In genomic region chr22:21691773-21692172, GRCh38 we compare ENCODE assay signal across 17 cellular contexts. TPM values are rescaled to one million over a fixed set of nuclear protein-coding genes. Genes with fewer than 3 reads are reported as not detected.
A peak's percentile ranks its signal among the peaks of the same experiment; 100 is the strongest.
DNase-seq lines count a peak whose midpoint lies in the region; ATAC-seq and TF ChIP-seq lines count a peak whose summit lies in the region.
"Had no signal": no experiment of that assay in that cellular context is flagged by ENCODE, and none has a peak within 500 bp of the region (broad histone marks: within the 10 kb centered on the region; RNA-seq: fewer than 3 reads in every experiment).

No MANE protein-coding gene starts in this region.

- no peak overlapping the region for H3K4me3 Mint-ChIP-seq in activated T-cell treated with anti-CD3 and anti-CD28 coated beads, Interleukin-2, amount 50 U/mL, for 24 hours
- H3K4me3 Mint-ChIP-seq in activated T-cell treated with anti-CD3 and anti-CD28 coated beads, Interleukin-2, amount 50 U/mL, for 72 hours, result no peak overlapping the region
- H3K4me3 Mint-ChIP-seq in activated CD8-positive, alpha-beta T cell treated with anti-CD3 and anti-CD28 coated beads for 36 hours, result no peak overlapping the region
- no peak overlapping the region for H3K4me3 Mint-ChIP-seq in endodermal cell
- H3K4me3 Mint-ChIP-seq: CD4-positive, CD25-positive, alpha-beta regulatory T cell had no signal

- no peak overlapping the region for H3K4me2 ChIP-seq in osteoblast (ENCODE audit: insufficient read depth, low read length)

- H3K4me1 Mint-ChIP-seq in activated T-cell treated with anti-CD3 and anti-CD28 coated beads, Interleukin-2, amount 50 U/mL, for 24 hours (ENCODE audit: low read depth), result peaks cover 26% of the 10 kb centered on the region
- peaks cover 22% of the 10 kb centered on the region for H3K4me1 Mint-ChIP-seq in activated T-cell treated with anti-CD3 and anti-CD28 coated beads, Interleukin-2, amount 50 U/mL, for 72 hours (ENCODE audit: low read depth)
- H3K4me1 Mint-ChIP-seq in activated CD8-positive, alpha-beta T cell treated with anti-CD3 and anti-CD28 coated beads for 36 hours (ENCODE audit: low read depth), result peaks cover 24% of the 10 kb centered on the region
- H3K4me1 Mint-ChIP-seq in endodermal cell, result no peaks in the 10 kb centered on the region

- H3K27ac Mint-ChIP-seq in activated T-cell treated with anti-CD3 and anti-CD28 coated beads, Interleukin-2, amount 50 U/mL, for 24 hours, result peak overlapping the region; percentile 66
- H3K27ac Mint-ChIP-seq in activated T-cell treated with anti-CD3 and anti-CD28 coated beads, Interleukin-2, amount 50 U/mL, for 72 hours, result no peak overlapping the region
- H3K27ac Mint-ChIP-seq in activated CD8-positive, alpha-beta T cell treated with anti-CD3 and anti-CD28 coated beads for 36 hours, result peak overlapping the region; percentile 64
- no peak overlapping the region for H3K27ac Mint-ChIP-seq in endodermal cell

- peaks cover 88% of the 10 kb centered on the region for H3K36me3 Mint-ChIP-seq in activated T-cell treated with anti-CD3 and anti-CD28 coated beads, Interleukin-2, amount 50 U/mL, for 24 hours (ENCODE audit: low read depth)
- peaks cover 0 to 8% of the 10 kb centered on the region in 2 donors for H3K36me3 Mint-ChIP-seq in activated T-cell treated with anti-CD3 and anti-CD28 coated beads, Interleukin-2, amount 50 U/mL, for 72 hours (ENCODE audit: insufficient read depth in 2 of 2)
- H3K36me3 Mint-ChIP-seq in activated CD8-positive, alpha-beta T cell treated with anti-CD3 and anti-CD28 coated beads for 36 hours (ENCODE audit: low read depth), result peaks cover 32% of the 10 kb centered on the region
- peaks cover 38% of the 10 kb centered on the region for H3K36me3 Mint-ChIP-seq in endodermal cell (ENCODE audit: low read depth)

- WGBS in endodermal cell (ENCODE audit: insufficient coverage in 1 of 2, insufficient read length in 1 of 2), 2 experiments, result 78 to 93% methylated on average over 7 to 12 of the region's 12 CpGs

- H3K9me3 ChIP-seq in endodermal cell (ENCODE audit: control insufficient read depth, low read length) (no peaks in the 10 kb centered on the region), osteoblast (ENCODE audit: low read depth, low read length) (no peaks in the 10 kb centered on the region)

- no peaks in the 10 kb centered on the region for H4K20me1 ChIP-seq in osteoblast (ENCODE audit: insufficient read depth, low read length)

- no peak overlapping the region for H3K9ac ChIP-seq in endodermal cell (ENCODE audit: extremely low read depth, low read length, poor library complexity, severe bottlenecking)

- H3K4me1 ChIP-seq in endodermal cell (ENCODE audit: control insufficient read depth, insufficient read depth, low read length) (no peaks in the 10 kb centered on the region), osteoblast (ENCODE audit: insufficient read depth, low read length) (no peaks in the 10 kb centered on the region)

- no peaks in the 10 kb centered on the region for H3K27me3 Mint-ChIP-seq in activated T-cell treated with anti-CD3 and anti-CD28 coated beads, Interleukin-2, amount 50 U/mL, for 24 hours
- H3K27me3 Mint-ChIP-seq in activated T-cell treated with anti-CD3 and anti-CD28 coated beads, Interleukin-2, amount 50 U/mL, for 72 hours (ENCODE audit: low read depth), result no peaks in the 10 kb centered on the region
- no peaks in the 10 kb centered on the region for H3K27me3 Mint-ChIP-seq in activated CD8-positive, alpha-beta T cell treated with anti-CD3 and anti-CD28 coated beads for 36 hours
- no peaks in the 10 kb centered on the region for H3K27me3 Mint-ChIP-seq in endodermal cell (ENCODE audit: insufficient read depth)
- H3K27me3 Mint-ChIP-seq: CD4-positive, CD25-positive, alpha-beta regulatory T cell had no signal

- no peaks in the 10 kb centered on the region for H3K79me2 ChIP-seq in osteoblast (ENCODE audit: insufficient read depth, low read length)

- TF ChIP-seq CTCF in activated CD8-positive, alpha-beta T cell treated with anti-CD3 and anti-CD28 coated beads for 36 hours (IDR thresholded peaks at IDR 0.05), result no peak
- TF ChIP-seq CTCF in endodermal cell (conservative IDR thresholded peaks at IDR 0.05), result no peak
- no peak for TF ChIP-seq CTCF in osteoblast (IDR thresholded peaks at IDR 0.05; ENCODE audit: extremely low read depth, low read depth, low read length)

- no peak for DNase-seq in activated T-cell treated with anti-CD3 and anti-CD28 coated beads, Interleukin-2, amount 50 U/mL, for 24 hours
- DNase-seq in activated T-cell treated with anti-CD3 and anti-CD28 coated beads, Interleukin-2, amount 50 U/mL, for 72 hours, result no peak
- DNase-seq in activated CD8-positive, alpha-beta T cell treated with anti-CD3 and anti-CD28 coated beads for 36 hours, result no peak
- DNase-seq in endodermal cell (no peak), osteoblast (ENCODE audit: insufficient read length, low spot score, missing footprints) (peak; percentile 31)
- DNase-seq in activated CD4-positive, CD25-positive, alpha-beta regulatory T cell treated with anti-CD3 and anti-CD28 coated beads, Interleukin-2, amount 50 U/mL, for 72 hours, result no peak
- DNase-seq in stimulated activated CD4-positive, alpha-beta T cell treated with anti-CD3 and anti-CD28 coated beads, Interleukin-4, amount 100 ng/mL, for 4 hours, result no peak
- no peak for DNase-seq in stimulated activated CD8-positive, alpha-beta memory T cell treated with anti-CD3 and anti-CD28 coated beads, Interleukin-4, amount 100 ng/mL, for 48 hours
- DNase-seq: 8988T; CD4-positive, CD25-positive, alpha-beta regulatory T cell; COR-L47; DMS 273 treated with DMSO at 0.1 percent for 48 hours; NCI-H1105 treated with DMSO at 0.1 percent for 48 hours; NCI-H1694; NCI-H2081 treated with DMSO at 0.1 percent for 48 hours had no signal

- H3K36me3 ChIP-seq in endodermal cell (ENCODE audit: control insufficient read depth, insufficient read depth, low read length) (peaks cover 23% of the 10 kb centered on the region), osteoblast (ENCODE audit: insufficient read depth, low read length) (peaks cover 25% of the 10 kb centered on the region)

- H3K9me3 Mint-ChIP-seq in activated T-cell treated with anti-CD3 and anti-CD28 coated beads, Interleukin-2, amount 50 U/mL, for 24 hours, result no peaks in the 10 kb centered on the region
- no peaks in the 10 kb centered on the region for H3K9me3 Mint-ChIP-seq in activated T-cell treated with anti-CD3 and anti-CD28 coated beads, Interleukin-2, amount 50 U/mL, for 72 hours
- no peaks in the 10 kb centered on the region for H3K9me3 Mint-ChIP-seq in activated CD8-positive, alpha-beta T cell treated with anti-CD3 and anti-CD28 coated beads for 36 hours
- no peaks in the 10 kb centered on the region for H3K9me3 Mint-ChIP-seq in endodermal cell
- H3K9me3 Mint-ChIP-seq: CD4-positive, CD25-positive, alpha-beta regulatory T cell had no signal

- H3K4me3 ChIP-seq in endodermal cell (ENCODE audit: low read length), result no peak overlapping the region
- no peak overlapping the region for H3K4me3 ChIP-seq in osteoblast (ENCODE audit: insufficient read depth, low read length)

- H3K27ac ChIP-seq in endodermal cell (ENCODE audit: low read depth, low read length) (peak overlapping the region; percentile 55), osteoblast (ENCODE audit: low read depth, low read length) (no peak overlapping the region)

- ATAC-seq in activated T-cell treated with anti-CD3 and anti-CD28 coated beads, Interleukin-2, amount 50 U/mL, for 72 hours (replicated peaks in 1 of 2), result no peak
- no peak for ATAC-seq in activated CD8-positive, alpha-beta T cell treated with anti-CD3 and anti-CD28 coated beads for 36 hours

- POLR2A ChIA-PET in activated CD8-positive, alpha-beta T cell treated with anti-CD3 and anti-CD28 coated beads for 36 hours (lab: Charles Lee), result interaction anchor here (1.2 kb wide), 1 partner anchor 15 kb away, joined by 3 read pairs; no protein-coding TSS in a partner anchor

- no peaks in the 10 kb centered on the region for H3K27me3 ChIP-seq in endodermal cell (ENCODE audit: control insufficient read depth, insufficient read depth, low read length, poor library complexity, severe bottlenecking)
- H3K27me3 ChIP-seq in osteoblast (ENCODE audit: insufficient read depth, low read length), result no peaks in the 10 kb centered on the region

- CTCF ChIA-PET in activated CD8-positive, alpha-beta T cell treated with anti-CD3 and anti-CD28 coated beads for 36 hours (lab: Charles Lee), result interaction anchor here (1.3 kb wide), 1 partner anchor 19 kb away, joined by 3 read pairs; no protein-coding TSS in a partner anchor

- H2AFZ ChIP-seq in osteoblast (ENCODE audit: low read length), result no peak overlapping the region

- intact Hi-C loops in activated CD8-positive, alpha-beta T cell treated with anti-CD3 and anti-CD28 coated beads for 36 hours (cut with micrococcal nuclease), result no loop called here

RNA-seq across cellular contexts. Expression of gene PPIL2, which starts 26.0 kb away (rescaled TPM):
- total RNA-seq in activated T-cell treated with anti-CD3 and anti-CD28 coated beads, Interleukin-2, amount 50 U/mL, for 72 hours, result 10 to 100 TPM; 36.4 to 39.5 TPM
- total RNA-seq in activated CD8-positive, alpha-beta T cell treated with anti-CD3 and anti-CD28 coated beads for 36 hours, result 10 to 100 TPM; 41.5 to 42.5 TPM
- total RNA-seq in endodermal cell, result 10 to 100 TPM; 39.9 to 41.2 TPM
- 39.4 TPM for polyA plus RNA-seq in endodermal cell (2013, experiment 1 of 2)
- polyA plus RNA-seq in endodermal cell (2013, experiment 2 of 2), result 35.8 TPM
- 25.3 and 29.2 TPM in 2 replicates for total RNA-seq in osteoblast

RNA-seq across cellular contexts. Expression of gene YPEL1, which starts 43.8 kb away (rescaled TPM):
- 1 to 10 TPM; 2.5 to 4.4 TPM for total RNA-seq in activated T-cell treated with anti-CD3 and anti-CD28 coated beads, Interleukin-2, amount 50 U/mL, for 72 hours
- total RNA-seq in activated CD8-positive, alpha-beta T cell treated with anti-CD3 and anti-CD28 coated beads for 36 hours, result 1 to 10 TPM in 1 of 2 experiments, under 1 TPM in 1; 0.99 to 1.2 TPM
- 10 to 100 TPM; 13.4 to 23.4 TPM for total RNA-seq in endodermal cell
- polyA plus RNA-seq in endodermal cell (2013, experiment 1 of 2), result 27.1 TPM
- polyA plus RNA-seq in endodermal cell (2013, experiment 2 of 2), result 27.2 TPM
- 1.8 and 2.2 TPM in 2 replicates for total RNA-seq in osteoblast

RNA-seq across cellular contexts. Expression of gene SDF2L1, which starts 49.7 kb away (rescaled TPM):
- total RNA-seq in activated T-cell treated with anti-CD3 and anti-CD28 coated beads, Interleukin-2, amount 50 U/mL, for 72 hours, result 10 to 100 TPM; 22.8 to 29.9 TPM
- total RNA-seq in activated CD8-positive, alpha-beta T cell treated with anti-CD3 and anti-CD28 coated beads for 36 hours, result 10 to 100 TPM; 38.6 to 41.3 TPM
- total RNA-seq in endodermal cell, result 10 to 100 TPM; 30.3 to 61.4 TPM
- polyA plus RNA-seq in endodermal cell (2013, experiment 1 of 2), result 17.6 TPM
- 20.9 TPM for polyA plus RNA-seq in endodermal cell (2013, experiment 2 of 2)
- total RNA-seq in osteoblast, result 10.5 and 13.3 TPM in 2 replicates

RNA-seq across cellular contexts. Expression of gene CCDC116, which starts 59.2 kb away (rescaled TPM):
- total RNA-seq in activated T-cell treated with anti-CD3 and anti-CD28 coated beads, Interleukin-2, amount 50 U/mL, for 72 hours, result under 1 TPM; 0.22 to 0.51 TPM
- under 1 TPM in 1 of 2 experiments, not detected in 1; 0.45 TPM for total RNA-seq in activated CD8-positive, alpha-beta T cell treated with anti-CD3 and anti-CD28 coated beads for 36 hours
- under 1 TPM; 0.46 to 0.84 TPM for total RNA-seq in endodermal cell
- 0.53 TPM for polyA plus RNA-seq in endodermal cell (2013, experiment 1 of 2)
- 0.41 TPM for polyA plus RNA-seq in endodermal cell (2013, experiment 2 of 2)
- total RNA-seq in osteoblast, result 0.29 and 0.36 TPM in 2 replicates
- total RNA-seq: CD4-positive, CD25-positive, alpha-beta regulatory T cell; H1; NCI-H460 had no signal
- polyA plus RNA-seq: CD4-positive, CD25-positive, alpha-beta regulatory T cell had no signal

Comparison
In these comparisons a context has a peak if more than half of its experiments do, and no peak if none do; other contexts are left out.
1. H3K27ac Mint-ChIP-seq: peak in activated T-cell treated with anti-CD3 and anti-CD28 coated beads, Interleukin-2, amount 50 U/mL, for 24 hours (single experiment) and activated CD8-positive, alpha-beta T cell treated with anti-CD3 and anti-CD28 coated beads for 36 hours (single experiment); none in activated T-cell treated with anti-CD3 and anti-CD28 coated beads, Interleukin-2, amount 50 U/mL, for 72 hours (single experiment) and endodermal cell (single experiment).